Comparison of ENCODE assay signal across 1 cellular context in the genomic region with DNA sequence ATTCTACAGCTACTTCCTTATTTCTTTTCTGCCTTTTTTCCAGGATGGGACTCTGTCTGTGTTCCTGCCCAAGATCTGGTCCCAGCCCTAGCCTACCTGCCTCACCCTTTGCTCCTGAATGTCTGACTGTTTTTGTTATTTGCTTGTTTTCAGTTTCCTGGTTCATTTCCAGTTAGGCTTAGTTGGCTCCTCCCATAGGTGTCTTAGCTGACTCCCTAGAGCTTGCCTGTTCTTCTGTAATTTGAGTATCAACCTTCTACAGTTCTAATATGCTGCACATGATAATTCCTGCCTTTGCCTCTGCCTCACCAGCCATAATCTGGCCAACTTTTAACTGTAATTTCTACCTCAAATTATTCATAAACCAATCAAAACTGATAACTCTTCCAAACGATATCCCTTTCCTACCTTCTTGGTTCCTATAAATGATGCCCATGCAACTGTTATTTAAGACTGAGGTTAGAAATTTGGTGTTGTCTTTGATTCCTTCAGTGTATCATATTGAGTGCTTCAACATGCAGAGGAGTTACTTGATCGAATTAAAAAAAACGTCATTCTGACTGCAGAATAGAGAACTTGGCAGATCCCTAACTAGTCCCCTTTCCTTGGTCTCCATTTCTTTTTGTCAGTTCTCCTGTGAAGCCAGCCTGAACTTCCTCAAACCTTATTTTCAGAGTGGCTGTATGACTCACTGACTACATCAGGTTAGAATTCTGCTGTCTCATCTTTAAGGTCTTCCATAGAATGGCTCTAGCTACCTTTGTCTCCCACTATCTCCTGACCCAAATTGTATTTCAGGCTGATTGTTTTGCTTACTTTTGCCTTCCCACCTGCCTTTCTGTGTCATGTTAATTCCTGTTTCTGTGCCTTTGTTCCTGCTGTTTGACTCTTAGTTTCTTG.
TF ChIP-seq lines count a peak whose summit lies in the region.

No MANE protein-coding gene starts in this region.

TF ChIP-seq in K562, 482 proteins besides CTCF, POLR2A, EP300 and RAD21 (continued from another document):
- TF ChIP-seq AFF1 (IDR thresholded peaks at IDR 0.05; ENCODE audit: low read depth in 1 of 2, partially characterized antibody in 2 of 2): peak; percentile 58
- TF ChIP-seq, protein P1, sequence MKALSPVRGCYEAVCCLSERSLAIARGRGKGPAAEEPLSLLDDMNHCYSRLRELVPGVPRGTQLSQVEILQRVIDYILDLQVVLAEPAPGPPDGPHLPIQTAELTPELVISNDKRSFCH (CRISPR knock-in tag; IDR thresholded peaks at IDR 0.05): no peak
- TF ChIP-seq, protein P1 (tag; IDR thresholded peaks at IDR 0.05): peak; percentile 52; the same call in 1 of the 2 replicates
- peak; percentile 32; the same call in 1 of the 2 replicates for TF ChIP-seq NFE2L1 (tag; IDR thresholded peaks at IDR 0.05; ENCODE audit: borderline replicate concordance, low read depth)
- no peak for TF ChIP-seq HNRNPUL1 (IDR thresholded peaks at IDR 0.05; ENCODE audit: low read length)
- TF ChIP-seq MAFF (IDR thresholded peaks at IDR 0.05; ENCODE audit: low read length): peak; percentile 94
- peak; percentile 97 for TF ChIP-seq DPF2 (IDR thresholded peaks at IDR 0.05)
- no peak for TF ChIP-seq CHCHD3 (CRISPR knock-in tag; IDR thresholded peaks at IDR 0.05)
- 0 out of 2 replicates have a peak, but pooled peaks have one; percentile 20 for TF ChIP-seq CREB3 (tag; conservative IDR thresholded peaks at IDR 0.05; ENCODE audit: low read depth)
- TF ChIP-seq CBFA2T2 (conservative IDR thresholded peaks at IDR 0.05): no peak; the same call in 1 of the 2 replicates
- no peak for TF ChIP-seq ZNF263 (CRISPR knock-in tag; IDR thresholded peaks at IDR 0.05; ENCODE audit: borderline replicate concordance)
- TF ChIP-seq NFIX (CRISPR knock-in tag; IDR thresholded peaks at IDR 0.05; ENCODE audit: low read depth): no peak
- no peak for TF ChIP-seq ZSCAN32 (CRISPR knock-in tag; IDR thresholded peaks at IDR 0.05)
- TF ChIP-seq NFE2 (IDR thresholded peaks at IDR 0.05; ENCODE audit: low read depth): peak; percentile 99
- TF ChIP-seq SMARCE1 (IDR thresholded peaks at IDR 0.05): peak; percentile 96
